8 cellular contexts compared by ENCODE assay signal in genomic region chr16:3045758-3046505, GRCh38. TPM values are rescaled to one million over a fixed set of nuclear protein-coding genes. Genes with fewer than 3 reads are reported as not detected.
A peak's percentile ranks its signal among the peaks of the same experiment; 100 is the strongest.
DNase-seq lines count a peak whose midpoint lies in the region; ATAC-seq and TF ChIP-seq lines count a peak whose summit lies in the region.

No MANE protein-coding gene starts in this region.

- peak; percentile 50 for ATAC-seq in Right ventricle myocardium superior (ENCODE audit: poor library complexity)
- ATAC-seq in HG03354 (IDR thresholded peaks at IDR 0.05; ENCODE audit: poor library complexity, severe bottlenecking, unreplicated experiment), result no peak

- DNase-seq in activated CD8-positive, alpha-beta memory T cell treated with anti-CD3 and anti-CD28 coated beads for 24 hours, result peak; percentile 69
- DNase-seq in activated CD8-positive, alpha-beta memory T cell treated with anti-CD3 and anti-CD28 coated beads, Interleukin-2, amount 50 U/mL, for 4 hours, result no peak
- peak; percentile 55 for DNase-seq in UCSD-AML1 (lab: John Stamatoyannopoulos, UW; ENCODE audit: unreplicated experiment)
- peak; percentile 56 for DNase-seq in Right ventricle myocardium superior
- DNase-seq in retinal pigment epithelial cell (ENCODE audit: low read depth), result no peak
- DNase-seq in AML-193 (lab: John Stamatoyannopoulos, UW), result no peak
- no peak for DNase-seq in mucosa of gallbladder (ENCODE audit: low spot score)

- H3K4me3 ChIP-seq in retinal pigment epithelial cell (ENCODE audit: low read length), result peak overlapping the region; percentile 32

- intact Hi-C loops in Right ventricle myocardium superior (cut with DNase I), result no loop called here

- no peak for TF ChIP-seq CTCF in retinal pigment epithelial cell (conservative IDR thresholded peaks at IDR 0.05; ENCODE audit: low read depth, low read length)

RNA-seq across cellular contexts. Expression of gene MMP25, which starts 0.4 kb away (rescaled TPM):
- total RNA-seq in Right ventricle myocardium superior (1.3 TPM), mucosa of gallbladder (1.1 TPM)

RNA-seq across cellular contexts. Expression of gene BICDL2, which starts 9.2 kb away (rescaled TPM):
- total RNA-seq in Right ventricle myocardium superior, result not detected
- total RNA-seq in mucosa of gallbladder, result 86.1 TPM

RNA-seq across cellular contexts. Expression of gene IL32, which starts 19.5 kb away (rescaled TPM):
- total RNA-seq in Right ventricle myocardium superior (42.6 TPM), mucosa of gallbladder (134 TPM)

RNA-seq across cellular contexts. Expression of gene THOC6, which starts 22.1 kb away (rescaled TPM):
- total RNA-seq in Right ventricle myocardium superior, result 11.0 TPM
- total RNA-seq in mucosa of gallbladder, result 20.8 TPM

RNA-seq across cellular contexts. Expression of gene HCFC1R1, which starts 22.2 kb away (rescaled TPM):
- total RNA-seq in Right ventricle myocardium superior (53.5 TPM), mucosa of gallbladder (54.6 TPM)

Comparison
In these comparisons a context has a peak if more than half of its experiments do, and no peak if none do; other contexts are left out.
1. DNase-seq: peak in activated CD8-positive, alpha-beta memory T cell treated with anti-CD3 and anti-CD28 coated beads for 24 hours (single experiment), UCSD-AML1 (single experiment) and Right ventricle myocardium superior (single experiment); none in activated CD8-positive, alpha-beta memory T cell treated with anti-CD3 and anti-CD28 coated beads, Interleukin-2, amount 50 U/mL, for 4 hours (single experiment), retinal pigment epithelial cell (single experiment), AML-193 (0 of 2) and mucosa of gallbladder (single experiment).
2. RNA of gene BICDL2, which starts 9.2 kb away (total RNA-seq): 86.1 TPM in mucosa of gallbladder (single experiment); not detected in Right ventricle myocardium superior (single experiment); every median in the first group is over 10 times any median in the second.